Comparison of ENCODE assay signal across 12 cellular contexts in the genomic region with DNA sequence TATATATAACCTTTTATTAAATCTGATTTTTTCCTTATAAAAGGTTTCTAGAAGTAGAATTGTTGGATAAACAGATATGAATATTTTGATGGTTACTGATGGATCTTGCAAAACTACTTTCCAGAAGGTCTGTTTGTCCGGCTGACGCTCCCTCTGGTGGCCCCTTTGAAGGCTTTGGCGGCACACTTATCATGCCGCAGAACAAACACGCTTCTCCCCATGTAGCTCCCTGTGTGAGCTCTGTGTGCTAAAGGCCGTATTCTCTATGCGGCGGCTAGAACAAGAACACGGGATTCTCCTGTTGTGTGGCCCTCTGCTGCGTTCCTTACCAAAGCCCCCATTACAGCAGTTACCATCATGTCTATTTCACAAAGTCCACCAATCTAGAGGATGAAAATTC. TPM values are rescaled to one million over a fixed set of nuclear protein-coding genes. Genes with fewer than 3 reads are reported as not detected.
DNase-seq lines count a peak whose midpoint lies in the region; ATAC-seq and TF ChIP-seq lines count a peak whose summit lies in the region.
"Had no signal": no experiment of that assay in that cellular context is flagged by ENCODE, and none has a peak within 500 bp of the region (broad histone marks: within the 10 kb centered on the region; RNA-seq: fewer than 3 reads in every experiment).

No MANE protein-coding gene starts in this region.

- no peak overlapping the region for H4K91ac ChIP-seq in neuronal stem cell (ENCODE audit: low read depth, low read length, poor library complexity)

- no peaks in the 10 kb centered on the region for H3K36me3 ChIP-seq in osteoblast (ENCODE audit: insufficient read depth, low read length)
- no peaks in the 10 kb centered on the region for H3K36me3 ChIP-seq in suprapubic skin
- H3K36me3 ChIP-seq in neuronal stem cell (replicated peaks in 1 of 2; ENCODE audit: control insufficient read depth in 2 of 2, insufficient read depth in 2 of 2, low read length in 2 of 2): peaks cover 0 to 10% of the 10 kb centered on the region in 2 donors
- H3K36me3 ChIP-seq: MG63 had no signal

- H3K27me3 ChIP-seq in osteoblast (ENCODE audit: insufficient read depth, low read length): no peaks in the 10 kb centered on the region
- no peaks in the 10 kb centered on the region for H3K27me3 ChIP-seq in suprapubic skin
- no peaks in the 10 kb centered on the region for H3K27me3 ChIP-seq in neuronal stem cell (ENCODE audit: control insufficient read depth in 3 of 3, insufficient read depth in 3 of 3, low read depth in 1 of 3, low read length in 3 of 3)
- H3K27me3 ChIP-seq: MG63 had no signal

- H3K9ac ChIP-seq in neuronal stem cell (ENCODE audit: low read depth, low read length, poor library complexity): no peak overlapping the region

- no peak overlapping the region for H2BK120ac ChIP-seq in neuronal stem cell (ENCODE audit: low read depth, low read length)

- H3K4me1 ChIP-seq in osteoblast (ENCODE audit: insufficient read depth, low read length) (peaks cover 3% of the 10 kb centered on the region), suprapubic skin (no peaks in the 10 kb centered on the region), neuronal stem cell (ENCODE audit: control insufficient read depth in 2 of 2, insufficient read depth in 1 of 2, low read depth in 1 of 2, low read length in 2 of 2) (no peaks in the 10 kb centered on the region)

- no peak overlapping the region for H2AK5ac ChIP-seq in neuronal stem cell (ENCODE audit: low read depth, low read length)

- peak; percentile 5 for DNase-seq in RPMI7951 (ENCODE audit: low read depth)
- peak; percentile 18 for DNase-seq in fibroblast of pulmonary artery (ENCODE audit: low read depth)
- no peak for DNase-seq in osteoblast (ENCODE audit: insufficient read length, low spot score, missing footprints)
- no peak for DNase-seq in mucosa of gallbladder (ENCODE audit: low spot score)
- DNase-seq in suprapubic skin (ENCODE audit: low spot score in 2 of 2): no peak
- DNase-seq in neuronal stem cell (ENCODE audit: low spot score): no peak
- DNase-seq: amygdala, MG63, SHP77 treated with DMSO at 0.1 percent for 48 hours had no signal

- H2AFZ ChIP-seq in osteoblast (ENCODE audit: low read length) (no peak overlapping the region), neuronal stem cell (ENCODE audit: low read length) (no peak overlapping the region)

- H3K9me3 ChIP-seq in osteoblast (ENCODE audit: low read depth, low read length): no peaks in the 10 kb centered on the region
- no peaks in the 10 kb centered on the region for H3K9me3 ChIP-seq in suprapubic skin
- H3K9me3 ChIP-seq in neuronal stem cell (replicated peaks in 1 of 2; ENCODE audit: control insufficient read depth in 2 of 2, insufficient read depth in 1 of 2, low read depth in 1 of 2, low read length in 2 of 2): no peaks in the 10 kb centered on the region
- H3K9me3 ChIP-seq: MG63 had no signal

- no peaks in the 10 kb centered on the region for H3K79me2 ChIP-seq in osteoblast (ENCODE audit: insufficient read depth, low read length)

- H3K4ac ChIP-seq in neuronal stem cell (ENCODE audit: low read length): no peak overlapping the region

- H3K23ac ChIP-seq in neuronal stem cell (ENCODE audit: low read depth, low read length, poor library complexity): no peak overlapping the region

- H2BK15ac ChIP-seq in neuronal stem cell (ENCODE audit: low read length): no peak overlapping the region

- WGBS in suprapubic skin: 84% methylated on average over 10 of the region's 10 CpGs
- no CpG with 5 or more reads among the region's 10 CpGs for WGBS in neuronal stem cell (ENCODE audit: extremely low coverage in 2 of 2, insufficient read length in 2 of 2, insufficient replicate concordance in 1 of 2), 2 donors

- no peak for TF ChIP-seq EP300 in suprapubic skin (IDR thresholded peaks at IDR 0.05)

- H3K79me1 ChIP-seq in neuronal stem cell (ENCODE audit: low read depth, low read length): peaks cover 3% of the 10 kb centered on the region

- no peak overlapping the region for H2BK12ac ChIP-seq in neuronal stem cell (ENCODE audit: low read length)

- H2BK5ac ChIP-seq in neuronal stem cell (ENCODE audit: low read length): no peak overlapping the region

- no peak overlapping the region for H4K8ac ChIP-seq in neuronal stem cell (ENCODE audit: low read depth, low read length)

- no peak overlapping the region for H3K4me2 ChIP-seq in osteoblast (ENCODE audit: insufficient read depth, low read length)
- no peak overlapping the region for H3K4me2 ChIP-seq in neuronal stem cell (ENCODE audit: insufficient read depth, low read length, poor library complexity, severe bottlenecking)

- H3K27ac ChIP-seq in osteoblast (ENCODE audit: low read depth, low read length) (no peak overlapping the region), suprapubic skin (no peak overlapping the region), neuronal stem cell (replicated peaks; ENCODE audit: low read length) (no peak overlapping the region)
- H3K27ac ChIP-seq: epithelial cell of prostate had no signal

- no peak overlapping the region for H3K18ac ChIP-seq in neuronal stem cell (ENCODE audit: low read length)

- ATAC-seq in HG02623 (IDR thresholded peaks at IDR 0.05; ENCODE audit: unreplicated experiment): no peak

- peaks cover 6% of the 10 kb centered on the region for H4K20me1 ChIP-seq in osteoblast (ENCODE audit: insufficient read depth, low read length)

- no peak for TF ChIP-seq POLR2A in suprapubic skin (IDR thresholded peaks at IDR 0.05)

- TF ChIP-seq CTCF in GM12872 (IDR thresholded peaks at IDR 0.05; ENCODE audit: insufficient read depth, low read depth, low read length) (peak; percentile 5; the same call in 1 of the 3 replicates), fibroblast of pulmonary artery (IDR thresholded peaks at IDR 0.05; ENCODE audit: low read length, missing control alignments) (peak; percentile 13), osteoblast (IDR thresholded peaks at IDR 0.05; ENCODE audit: extremely low read depth, low read depth, low read length) (peak; percentile 51), suprapubic skin (IDR thresholded peaks at IDR 0.05) (peak in 1 of 2 donors; percentile 11)

- no peak overlapping the region for H3K14ac ChIP-seq in neuronal stem cell (ENCODE audit: low read length)

- H3K4me3 ChIP-seq in fibroblast of pulmonary artery (replicated peaks; ENCODE audit: low read depth, low read length) (no peak overlapping the region), osteoblast (ENCODE audit: insufficient read depth, low read length) (no peak overlapping the region), suprapubic skin (no peak overlapping the region), neuronal stem cell (ENCODE audit: low read length in 2 of 2) (no peak overlapping the region)
- H3K4me3 ChIP-seq: MG63 had no signal

RNA-seq across cellular contexts. Expression of gene PPP1R3G, which starts 30.0 kb away (rescaled TPM):
- total RNA-seq in RPMI7951 (2014; rRNA removed; shearing (Covaris generic)): 0.60 and 2.0 TPM in 2 replicates
- total RNA-seq in osteoblast (3.3 and 3.5 TPM in 2 replicates), mucosa of gallbladder (2.8 TPM), suprapubic skin (under 1 TPM; 0.38 to 0.80 (median 0.67) TPM)
- polyA plus RNA-seq in neuronal stem cell (2013, experiment 1 of 2): 0.01 TPM
- polyA plus RNA-seq in neuronal stem cell (2013, experiment 2 of 2): 0.04 TPM

Comparison
In these comparisons a context has a peak if more than half of its experiments do, and no peak if none do; other contexts are left out.
1. DNase-seq: peak in RPMI7951 (single experiment) and fibroblast of pulmonary artery (single experiment); none in osteoblast (single experiment), mucosa of gallbladder (single experiment), suprapubic skin (0 of 2) and neuronal stem cell (single experiment).